ENCODE assay signal across 28 cellular contexts in genomic region chr20:57869291-57869950, GRCh38.
"Had no signal": no experiment of that assay in that cellular context is flagged by ENCODE, and none has a peak within 500 bp of the region (broad histone marks: within the 10 kb centered on the region; RNA-seq: fewer than 3 reads in every experiment).

No MANE protein-coding gene starts in this region.

- H3K27me3 ChIP-seq: ovary had no signal

- DNase-seq: activated CD4-positive, alpha-beta T cell treated with anti-CD3 and anti-CD28 coated beads for 48 hours; activated CD4-positive, alpha-beta T cell treated with anti-CD3 and anti-CD28 coated beads, Interleukin-2, amount 50 U/mL, for 48 hours; activated naive CD4-positive, alpha-beta T cell; activated T-cell treated with anti-CD3 and anti-CD28 coated beads, Interleukin-2, amount 50 U/mL, for 48 hours; cortex of kidney; foreskin fibroblast; left ventricle myocardium superior; mucosa of descending colon; ovary; stimulated activated CD4-positive, alpha-beta T cell treated with anti-CD3 and anti-CD28 coated beads, Interleukin-1b, Interleukin-23, amount 100 ng/mL, for 48 hours; stimulated activated CD4-positive, alpha-beta T cell treated with anti-CD3 and anti-CD28 coated beads, Interleukin-4, amount 100 ng/mL, for 4 hours; stimulated activated CD8-positive, alpha-beta memory T cell treated with anti-CD3 and anti-CD28 coated beads, Interleukin-4, amount 100 ng/mL, for 48 hours; stimulated activated naive CD8-positive, alpha-beta T cell treated with anti-CD3 and anti-CD28 coated beads, Interleukin-15, amount 100 ng/mL, for 72 hours; substantia nigra; SW 1271; T-helper 9 cell; WERI-Rb-1 had no signal

- H3K9me3 ChIP-seq: mucosa of descending colon, neutrophil, ovary, prostate gland had no signal

- ATAC-seq: activated CD4-positive, CD25-positive, alpha-beta regulatory T cell treated with anti-CD3 and anti-CD28 coated beads, Interleukin-2, amount 50 U/mL, for 24 hours; left ventricle myocardium superior; mucosa of descending colon; natural killer cell treated with Interleukin-12 subunit alpha and Interleukin-12 subunit beta and Interleukin-15 and Interleukin-18, amount 100 ng/mL, for 72 hours; stimulated activated memory B cell treated with anti-CD40 and anti-IgM and Interleukin-4, amounts not matched to agents 10 μg/mL and 1 μg/mL and 100 μg/mL, for 72 hours; stimulated activated naive CD8-positive, alpha-beta T cell treated with anti-CD3 and anti-CD28 coated beads, Interleukin-15, amount 100 ng/mL, for 72 hours had no signal

- H3K36me3 ChIP-seq: cardiac muscle cell, neutrophil, ovary, prostate gland, WERI-Rb-1 had no signal

- H3K4me1 ChIP-seq: prostate gland had no signal

- H3K4me2 ChIP-seq: smooth muscle cell had no signal

- H3K36me3 Mint-ChIP-seq: activated naive CD8-positive, alpha-beta T cell; brain; natural killer cell treated with Interleukin-12 subunit alpha and Interleukin-12 subunit beta and Interleukin-15 and Interleukin-18, amount 100 ng/mL, for 72 hours; stimulated activated memory B cell treated with anti-CD40 and anti-IgM and Interleukin-4, amounts not matched to agents 10 μg/mL and 1 μg/mL and 100 μg/mL, for 72 hours; type B pancreatic cell had no signal

- H3K4me3 Mint-ChIP-seq: activated naive CD8-positive, alpha-beta T cell; brain; natural killer cell treated with Interleukin-12 subunit alpha and Interleukin-12 subunit beta and Interleukin-15 and Interleukin-18, amount 100 ng/mL, for 72 hours; stimulated activated memory B cell treated with anti-CD40 and anti-IgM and Interleukin-4, amounts not matched to agents 10 μg/mL and 1 μg/mL and 100 μg/mL, for 72 hours; stimulated activated naive CD8-positive, alpha-beta T cell treated with anti-CD3 and anti-CD28 coated beads, Interleukin-15, amount 100 ng/mL, for 72 hours; T-helper 1 cell treated with Interleukin-12 subunit alpha and Interleukin-12 subunit beta and Interleukin-4 antibody, amounts not matched to agents 30 μg/mL and 1 μg/mL, for 36 hours; type B pancreatic cell had no signal

- H3K9me3 Mint-ChIP-seq: natural killer cell treated with Interleukin-12 subunit alpha and Interleukin-12 subunit beta and Interleukin-15 and Interleukin-18, amount 100 ng/mL, for 72 hours; stimulated activated memory B cell treated with anti-CD40 and anti-IgM and Interleukin-4, amounts not matched to agents 10 μg/mL and 1 μg/mL and 100 μg/mL, for 72 hours; stimulated activated naive CD8-positive, alpha-beta T cell treated with anti-CD3 and anti-CD28 coated beads, Interleukin-15, amount 100 ng/mL, for 72 hours; T-helper 1 cell treated with Interleukin-12 subunit alpha and Interleukin-12 subunit beta and Interleukin-4 antibody, amounts not matched to agents 30 μg/mL and 1 μg/mL, for 36 hours; type B pancreatic cell had no signal

- H3K4me3 ChIP-seq: cardiac muscle cell, mucosa of descending colon, ovary, prostate gland, smooth muscle cell had no signal

- H3K27me3 Mint-ChIP-seq: activated naive CD8-positive, alpha-beta T cell had no signal

- H3K27ac ChIP-seq: cardiac muscle cell, neutrophil, ovary, prostate gland, WERI-Rb-1 had no signal

- H3K27ac Mint-ChIP-seq: activated naive CD8-positive, alpha-beta T cell; natural killer cell treated with Interleukin-12 subunit alpha and Interleukin-12 subunit beta and Interleukin-15 and Interleukin-18, amount 100 ng/mL, for 72 hours; stimulated activated memory B cell treated with anti-CD40 and anti-IgM and Interleukin-4, amounts not matched to agents 10 μg/mL and 1 μg/mL and 100 μg/mL, for 72 hours; stimulated activated naive CD8-positive, alpha-beta T cell treated with anti-CD3 and anti-CD28 coated beads, Interleukin-15, amount 100 ng/mL, for 72 hours; T-helper 1 cell treated with Interleukin-12 subunit alpha and Interleukin-12 subunit beta and Interleukin-4 antibody, amounts not matched to agents 30 μg/mL and 1 μg/mL, for 36 hours; type B pancreatic cell had no signal
